ENCODE assay signal across 8 cellular contexts in the genomic region with DNA sequence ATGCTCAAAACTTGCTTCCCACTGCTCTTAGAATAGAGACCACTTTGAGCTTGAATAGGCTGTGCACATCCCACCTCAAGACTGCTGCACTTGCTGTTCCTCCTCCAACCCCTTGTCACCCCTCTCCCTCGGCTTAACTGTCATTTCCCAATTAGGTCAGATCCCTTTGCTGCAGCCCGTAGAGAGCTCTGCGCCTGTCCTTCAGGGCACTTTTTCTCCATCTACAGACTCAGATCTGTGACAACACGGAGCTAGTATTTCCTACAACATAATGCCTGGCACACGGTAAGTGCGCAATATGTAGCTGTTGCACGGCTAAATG. TPM values are rescaled to one million over a fixed set of nuclear protein-coding genes. Genes with fewer than 3 reads are reported as not detected.
DNase-seq lines count a peak whose midpoint lies in the region; ATAC-seq, FAIRE-seq and TF ChIP-seq lines count a peak whose summit lies in the region.

No MANE protein-coding gene starts in this region.

- H3K27ac ChIP-seq in breast epithelium (peak overlapping the region; percentile 81 to 89), mesendoderm (ENCODE audit: low read depth, low read length) (no peak overlapping the region)

- peak; percentile 7 for ATAC-seq in GM19438 (IDR thresholded peaks at IDR 0.05; ENCODE audit: low read depth, unreplicated experiment)

- no peaks in the 10 kb centered on the region for H3K79me1 ChIP-seq in mesendoderm (ENCODE audit: low read length)

- H3K18ac ChIP-seq in mesendoderm (ENCODE audit: low read length) = no peak overlapping the region

- H3K4me3 ChIP-seq in AG10803 (ENCODE audit: low read length) (peak overlapping the region; percentile 76), breast epithelium (peak overlapping the region; percentile 76 to 95 (median 78)), mesendoderm (ENCODE audit: low read length) (peak overlapping the region; percentile 59)

- H2BK5ac ChIP-seq in mesendoderm (ENCODE audit: low read length) = no peak overlapping the region

- FAIRE-seq in HTR-8/SVneo (lab: Jason Lieb, UNC) = no peak

- no peak for TF ChIP-seq CTCF in AG10803 (conservative IDR thresholded peaks at IDR 0.05; ENCODE audit: low read length)
- TF ChIP-seq CTCF in breast epithelium (IDR thresholded peaks at IDR 0.05) = peak in 1 of 3 donors; percentile 7
- no peak for TF ChIP-seq CTCF in GM13976 (IDR thresholded peaks at IDR 0.05; ENCODE audit: borderline replicate concordance, control extremely low read depth, extremely low read depth, insufficient read depth, missing control alignments)

- no peak overlapping the region for H3K23ac ChIP-seq in mesendoderm (ENCODE audit: low read length)

- DNase-seq in AG10803 (ENCODE audit: low read depth) (no peak), HTR-8/SVneo (ENCODE audit: insufficient read length, low spot score) (peak; percentile 22), breast epithelium (ENCODE audit: low spot score in 2 of 2) (no peak), mesendoderm (peak; percentile 86), germinal center (ENCODE audit: low spot score) (no peak), SHP77 treated with DMSO at 0.1 percent for 48 hours (lab: John Stamatoyannopoulos, UW) (no peak), GM13976 (ENCODE audit: low spot score) (no peak)

- no CpG with 5 or more reads among the region's 7 CpGs for WGBS in mesendoderm (ENCODE audit: extremely low coverage, insufficient coverage, low lambda C conversion rate)

- no peak overlapping the region for H2AK5ac ChIP-seq in mesendoderm (ENCODE audit: low read length)

- H3K4me1 ChIP-seq in breast epithelium (no peaks in the 10 kb centered on the region), mesendoderm (ENCODE audit: control insufficient read depth, low read depth, low read length) (no peaks in the 10 kb centered on the region)

- no peak overlapping the region for H2BK15ac ChIP-seq in mesendoderm (replicated peaks; ENCODE audit: low read depth)

- H3K9ac ChIP-seq in mesendoderm (ENCODE audit: low read length) = peak overlapping the region; percentile 80

- no peak overlapping the region for H4K8ac ChIP-seq in mesendoderm (ENCODE audit: low read depth, low read length)

- no peak overlapping the region for H2BK120ac ChIP-seq in mesendoderm (ENCODE audit: low read depth, low read length)

- H3K4me2 ChIP-seq in mesendoderm (ENCODE audit: low read length) = peak overlapping the region; percentile 99

- no peak overlapping the region for H4K5ac ChIP-seq in mesendoderm (ENCODE audit: low read length)

- H3K79me2 ChIP-seq in mesendoderm (ENCODE audit: control insufficient read depth, insufficient read depth, low read length) = peaks cover 7% of the 10 kb centered on the region

- intact Hi-C loops in breast epithelium (cut with DNase I; ENCODE audit: low total_unique reads) = no loop called here

- H3K4ac ChIP-seq in mesendoderm (ENCODE audit: low read depth, low read length) = no peak overlapping the region

- H3K56ac ChIP-seq in mesendoderm (ENCODE audit: low read length) = peak overlapping the region; percentile 90

- in situ Hi-C loops in GM13976 (cut with MboI; ENCODE audit: low sequenced_read_pairs, unreplicated experiment) = loop anchor here (10.0 kb wide), 1 partner anchor 215 kb away; no protein-coding TSS in a partner anchor

- H3K27me3 ChIP-seq in breast epithelium = no peaks in the 10 kb centered on the region
- no peaks in the 10 kb centered on the region for H3K27me3 ChIP-seq in mesendoderm (ENCODE audit: insufficient read depth, low read length, poor library complexity)

- no peak for TF ChIP-seq POLR2A in breast epithelium (IDR thresholded peaks at IDR 0.05)

- no peaks in the 10 kb centered on the region for H3K9me3 ChIP-seq in breast epithelium

- H3K36me3 ChIP-seq in breast epithelium (no peaks in the 10 kb centered on the region), mesendoderm (ENCODE audit: control insufficient read depth, insufficient read depth, low read length) (no peaks in the 10 kb centered on the region)

RNA-seq across cellular contexts. Expression of a gene that starts 0.5 kb away (rescaled TPM):
- 10 to 100 TPM in 2 of 3 donors, 1 to 10 TPM in 1; 9.7 to 26.6 (median 22.3) TPM for total RNA-seq in breast epithelium
- 9.2 TPM for polyA plus RNA-seq in mesendoderm (2013, experiment 1 of 2)
- polyA plus RNA-seq in mesendoderm (2013, experiment 2 of 2) = 9.3 TPM

RNA-seq across cellular contexts. Expression of a gene that starts 31.3 kb away (rescaled TPM):
- total RNA-seq in breast epithelium = 1 to 10 TPM in 2 of 3 donors, under 1 TPM in 1; 0.98 to 1.8 (median 1.2) TPM
- 6.9 TPM for polyA plus RNA-seq in mesendoderm (2013, experiment 1 of 2)
- 6.8 TPM for polyA plus RNA-seq in mesendoderm (2013, experiment 2 of 2)

Comparison
In these comparisons a context has a peak if more than half of its experiments do, and no peak if none do; other contexts are left out.
1. DNase-seq: peak in HTR-8/SVneo (single experiment) and mesendoderm (single experiment); none in AG10803 (single experiment), breast epithelium (0 of 2), germinal center (single experiment), SHP77 treated with DMSO at 0.1 percent for 48 hours (single experiment) and GM13976 (single experiment).
2. Peak in every context shown above with its lines, with median percentiles within 50 percentile points of each other: H3K4me3 ChIP-seq.